1 cellular context compared by ENCODE assay signal in the genomic region with DNA sequence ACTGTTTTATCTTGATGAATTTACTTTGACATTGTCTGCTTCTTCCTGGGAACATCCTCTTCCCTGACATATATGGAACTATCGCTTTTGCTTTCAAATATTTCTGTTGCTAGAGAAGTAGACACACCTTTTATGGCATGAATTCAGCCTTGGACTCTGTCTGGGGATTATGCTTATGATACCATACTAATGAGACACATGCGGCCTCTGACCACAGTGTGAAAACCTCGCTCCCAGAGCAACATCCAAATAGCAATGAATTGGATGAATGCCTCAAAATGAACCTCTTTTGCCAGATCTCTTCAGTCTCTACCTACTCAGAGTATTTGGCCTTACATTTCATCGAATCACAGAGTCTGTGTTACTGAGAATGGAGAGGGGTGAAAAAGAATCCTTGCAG.
TF ChIP-seq lines count a peak whose summit lies in the region.

No MANE protein-coding gene starts in this region.

TF ChIP-seq in GM12878, 131 proteins besides CTCF, POLR2A, EP300 and RAD21 (continued from another document):
- TF ChIP-seq E4F1 (IDR thresholded peaks at IDR 0.05; ENCODE audit: borderline replicate concordance, partially characterized antibody), result no peak
- no peak for TF ChIP-seq ZNF384 (IDR thresholded peaks at IDR 0.05; ENCODE audit: borderline replicate concordance, low read depth, low read length)
- peak; percentile 20; the same call in 1 of the 2 replicates for TF ChIP-seq BMI1 (IDR thresholded peaks at IDR 0.05; ENCODE audit: borderline replicate concordance)
- TF ChIP-seq BCL11A (IDR thresholded peaks at IDR 0.05; ENCODE audit: low read depth, low read length), result peak; percentile 87; the same call in 1 of the 2 replicates
- peak; percentile 45 to 79 for TF ChIP-seq IKZF2 (IDR thresholded peaks at IDR 0.05)
- TF ChIP-seq BHLHE40 (IDR thresholded peaks at IDR 0.05; ENCODE audit: borderline replicate concordance in 1 of 2, low read depth in 2 of 2, low read length in 1 of 2), result peak; percentile 35 to 76; a peak in 3 of 4 replicates
- peak; percentile 43; the same call in 1 of the 2 replicates for TF ChIP-seq ATF7 (IDR thresholded peaks at IDR 0.05; ENCODE audit: low read depth)
- TF ChIP-seq ZNF622 (IDR thresholded peaks at IDR 0.05), result no peak
- TF ChIP-seq ZNF687 (IDR thresholded peaks at IDR 0.05), result 0 out of 2 replicates have a peak, but pooled peaks have one; percentile 35
- TF ChIP-seq CHD1 (IDR thresholded peaks at IDR 0.05; ENCODE audit: low read depth, low read length), result no peak
- TF ChIP-seq RELA (IDR thresholded peaks at IDR 0.05; ENCODE audit: borderline replicate concordance, partially characterized antibody), result no peak
- no peak for TF ChIP-seq SREBF2 (IDR thresholded peaks at IDR 0.05; ENCODE audit: low read length)
- peak; percentile 56; the same call in 1 of the 2 replicates for TF ChIP-seq BACH1 (IDR thresholded peaks at IDR 0.05; ENCODE audit: borderline replicate concordance)
- TF ChIP-seq MTA3 (IDR thresholded peaks at IDR 0.05; ENCODE audit: borderline replicate concordance, low read length), result no peak
- TF ChIP-seq ZNF24 (IDR thresholded peaks at IDR 0.05), result 0 out of 2 replicates have a peak, but pooled peaks have one; percentile 7
- peak; percentile 76 for TF ChIP-seq MEF2B (IDR thresholded peaks at IDR 0.05; ENCODE audit: partially characterized antibody, poor library complexity, severe bottlenecking)
- TF ChIP-seq MTA2 (IDR thresholded peaks at IDR 0.05; ENCODE audit: low read depth), result peak; percentile 94
- 0 out of 4 replicates have a peak, but pooled peaks of 1 of the 2 experiments have one; percentile 70 for TF ChIP-seq SRF (IDR thresholded peaks at IDR 0.05; ENCODE audit: low read depth in 2 of 2, low read length in 2 of 2)
- TF ChIP-seq, protein P1, sequence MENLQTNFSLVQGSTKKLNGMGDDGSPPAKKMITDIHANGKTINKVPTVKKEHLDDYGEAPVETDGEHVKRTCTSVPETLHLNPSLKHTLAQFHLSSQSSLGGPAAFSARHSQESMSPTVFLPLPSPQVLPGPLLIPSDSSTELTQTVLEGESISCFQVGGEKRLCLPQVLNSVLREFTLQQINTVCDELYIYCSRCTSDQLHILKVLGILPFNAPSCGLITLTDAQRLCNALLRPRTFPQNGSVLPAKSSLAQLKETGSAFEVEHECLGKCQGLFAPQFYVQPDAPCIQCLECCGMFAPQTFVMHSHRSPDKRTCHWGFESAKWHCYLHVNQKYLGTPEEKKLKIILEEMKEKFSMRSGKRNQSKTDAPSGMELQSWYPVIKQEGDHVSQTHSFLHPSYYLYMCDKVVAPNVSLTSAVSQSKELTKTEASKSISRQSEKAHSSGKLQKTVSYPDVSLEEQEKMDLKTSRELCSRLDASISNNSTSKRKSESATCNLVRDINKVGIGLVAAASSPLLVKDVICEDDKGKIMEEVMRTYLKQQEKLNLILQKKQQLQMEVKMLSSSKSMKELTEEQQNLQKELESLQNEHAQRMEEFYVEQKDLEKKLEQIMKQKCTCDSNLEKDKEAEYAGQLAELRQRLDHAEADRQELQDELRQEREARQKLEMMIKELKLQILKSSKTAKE (IDR thresholded peaks at IDR 0.05; ENCODE audit: low read depth, poor library complexity, severe bottlenecking), result peak; percentile 80
- peak; percentile 52 for TF ChIP-seq NR2F1 (conservative IDR thresholded peaks at IDR 0.05)
- TF ChIP-seq IKZF1 (conservative IDR thresholded peaks at IDR 0.05), result peak; percentile 55
- TF ChIP-seq GATAD2B (conservative IDR thresholded peaks at IDR 0.05; ENCODE audit: low read depth), result no peak; the same call in 1 of the 2 replicates
- 0 out of 2 replicates have a peak, but pooled peaks have one; percentile 25 for TF ChIP-seq EED (IDR thresholded peaks at IDR 0.05; ENCODE audit: low read depth)
